ENCODE assay signal across 8 cellular contexts in the genomic region with DNA sequence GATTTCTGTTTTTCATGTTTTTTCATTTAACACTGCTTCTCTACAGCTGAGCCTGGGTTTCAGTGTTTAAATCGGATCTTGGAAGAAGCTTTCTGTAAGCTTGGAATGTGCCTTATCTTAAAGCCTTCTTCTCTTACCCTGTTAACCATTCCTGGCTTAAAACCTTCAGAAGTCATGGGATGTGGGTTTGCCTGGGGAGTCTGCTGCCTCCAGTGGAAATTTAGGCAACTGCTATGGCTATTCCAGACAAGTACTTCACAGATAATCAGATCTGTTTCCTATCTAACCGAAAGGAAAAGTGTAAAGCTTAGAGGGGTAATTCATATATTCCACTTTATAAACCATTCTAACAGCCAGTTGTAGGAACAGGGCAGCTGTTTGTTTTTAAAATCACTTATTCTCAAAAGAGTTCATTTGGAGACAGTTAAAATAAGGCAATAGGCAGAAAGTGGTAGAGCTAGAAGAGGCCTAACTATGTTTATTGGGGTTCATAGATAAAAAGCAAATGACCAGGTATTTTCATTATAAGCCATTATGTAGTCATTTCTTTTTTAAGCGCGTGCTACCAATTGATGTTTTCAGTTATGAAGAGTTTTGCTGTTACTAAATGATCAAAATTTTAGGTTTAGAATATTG.
DNase-seq lines count a peak whose midpoint lies in the region; ATAC-seq and TF ChIP-seq lines count a peak whose summit lies in the region.

No MANE protein-coding gene starts in this region.

- DNase-seq in NCI-H1092 treated with DMSO at 0.1 percent for 48 hours (lab: John Stamatoyannopoulos, UW) (peak; percentile 9), NCI-H1092 (lab: John Stamatoyannopoulos, UW) (no peak), NAMALWA (ENCODE audit: low spot score) (peak; percentile 41), ascending aorta (ENCODE audit: low spot score in 2 of 2) (no peak), iPS DF 4.7 (ENCODE audit: extremely low read depth, low spot score) (peak; percentile 62), tibial artery (no peak)

- H3K27me3 ChIP-seq in ascending aorta (no peaks in the 10 kb centered on the region), tibial artery (no peaks in the 10 kb centered on the region)

- no peaks in the 10 kb centered on the region for H3K9me3 ChIP-seq in ascending aorta
- H3K9me3 ChIP-seq in tibial artery, result no peaks in the 10 kb centered on the region

- H3K4me3 ChIP-seq in ascending aorta, result no peak overlapping the region
- no peak overlapping the region for H3K4me3 ChIP-seq in tibial artery

- H3K27ac ChIP-seq in ascending aorta (no peak overlapping the region), tibial artery (no peak overlapping the region)

- H3K36me3 ChIP-seq in ascending aorta (no peaks in the 10 kb centered on the region), tibial artery (no peaks in the 10 kb centered on the region)

- H3K4me1 ChIP-seq in ascending aorta, result no peaks in the 10 kb centered on the region
- peaks cover 0 to 14% (median 4%) of the 10 kb centered on the region in 4 donors for H3K4me1 ChIP-seq in tibial artery

- intact Hi-C loops in ascending aorta (cut with DNase I) (no loop called here), tibial artery (cut with DNase I; ENCODE audit: low total_unique reads) (loop anchor here (5.0 kb wide), 1 partner anchor 589 kb away; no protein-coding TSS in a partner anchor)

- TF ChIP-seq CTCF in ascending aorta (IDR thresholded peaks at IDR 0.05) (peak in 2 of 3 experiments; percentile 64 to 65), tibial artery (IDR thresholded peaks at IDR 0.05) (peak; percentile 66 to 68)

- ATAC-seq in HG03354 (IDR thresholded peaks at IDR 0.05; ENCODE audit: poor library complexity, severe bottlenecking, unreplicated experiment), result no peak
- ATAC-seq in GM21381 (IDR thresholded peaks at IDR 0.05; ENCODE audit: unreplicated experiment), result no peak

Comparison
In these comparisons a context has a peak if more than half of its experiments do, and no peak if none do; other contexts are left out.
1. DNase-seq: peak in NCI-H1092 treated with DMSO at 0.1 percent for 48 hours (single experiment), NAMALWA (single experiment) and iPS DF 4.7 (single experiment); none in NCI-H1092 (single experiment), ascending aorta (0 of 2) and tibial artery (0 of 2).